ENCODE assay signal across 9 cellular contexts in the genomic region with DNA sequence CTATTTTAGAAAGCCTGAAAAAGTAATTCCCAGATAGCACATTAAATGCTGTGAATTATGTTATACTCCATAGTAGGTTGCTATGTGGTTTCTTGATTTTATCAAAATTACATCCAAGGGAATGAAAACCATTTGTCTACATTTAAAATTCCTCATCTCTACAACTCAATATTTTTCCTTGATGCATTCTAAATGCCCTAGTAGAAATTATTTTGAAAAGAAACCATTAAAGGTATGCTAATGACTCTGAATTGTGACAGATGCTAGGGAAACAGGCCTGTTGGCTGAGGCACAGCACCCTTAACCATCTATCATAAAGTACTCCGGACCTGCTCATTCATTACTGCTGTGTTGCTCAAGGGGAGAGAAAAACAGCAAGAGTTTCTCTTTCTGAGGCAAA.
"Had no signal": no experiment of that assay in that cellular context is flagged by ENCODE, and none has a peak within 500 bp of the region (broad histone marks: within the 10 kb centered on the region; RNA-seq: fewer than 3 reads in every experiment).

No MANE protein-coding gene starts in this region.

- H2AFZ ChIP-seq: GM23248, GM23338 had no signal

- H3K4me3 ChIP-seq: GM23248, GM23338, HAP-1 had no signal

- H3K36me3 ChIP-seq: HAP-1 had no signal

- H3K9me3 ChIP-seq: HAP-1 had no signal

- H3K9ac ChIP-seq: GM23248 had no signal

- ATAC-seq: GM23338, HCT116 had no signal

- DNase-seq: GM23248, GOT3, H7, H9, HCEC 1CT, HFFc6 had no signal

- H3K27ac ChIP-seq: GM23248 had no signal

- H3K4me2 ChIP-seq: GM23338 had no signal
